ENCODE assay signal across 18 cellular contexts in the genomic region with DNA sequence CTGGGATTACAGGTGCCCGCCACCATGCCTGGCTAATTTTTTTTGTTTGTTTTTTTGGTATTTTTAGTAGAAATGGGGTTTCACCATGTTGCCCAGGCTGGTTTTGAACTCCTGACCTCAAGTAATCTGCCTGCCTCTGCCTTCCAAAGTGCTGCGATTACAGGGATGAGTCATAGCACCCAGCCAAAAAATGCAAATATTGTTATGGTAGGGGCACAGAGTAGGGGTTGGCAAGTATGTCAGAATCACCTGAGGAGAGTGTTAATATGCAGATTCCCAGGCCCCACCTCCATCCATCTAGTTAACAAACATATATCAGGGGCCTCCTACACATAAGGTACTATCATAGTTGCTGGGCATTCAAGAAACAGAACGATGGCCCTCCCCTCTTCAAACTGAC. TPM values are rescaled to one million over a fixed set of nuclear protein-coding genes. Genes with fewer than 3 reads are reported as not detected.
DNase-seq lines count a peak whose midpoint lies in the region; ATAC-seq lines count a peak whose summit lies in the region.
"Had no signal": no experiment of that assay in that cellular context is flagged by ENCODE, and none has a peak within 500 bp of the region (broad histone marks: within the 10 kb centered on the region; RNA-seq: fewer than 3 reads in every experiment).

No MANE protein-coding gene starts in this region.

- no peaks in the 10 kb centered on the region for H3K27me3 ChIP-seq in CD8-positive, alpha-beta memory T cell (ENCODE audit: insufficient read depth, low read length, poor library complexity, severe bottlenecking)
- H3K27me3 ChIP-seq: BLaER1 treated with 17β-estradiol and CSF1 and Interleukin-3, amounts not matched to agents 10 nM and 100 nM had no signal

- peaks cover 23% of the 10 kb centered on the region for H3K4me1 ChIP-seq in CD8-positive, alpha-beta memory T cell (ENCODE audit: insufficient read depth, low read length)

- DNase-seq in activated naive CD4-positive, alpha-beta T cell treated with anti-CD3 and anti-CD28 coated beads, Interleukin-2, amount 10 ng/mL, durations not matched to agents 7 days and 5 days, result no peak
- DNase-seq in activated naive CD4-positive, alpha-beta T cell treated with Interleukin-2 at 50 U/mL for 16 hours, result no peak
- DNase-seq in CD8-positive, alpha-beta memory T cell, result no peak
- no peak for DNase-seq in stimulated activated naive B cell treated with anti-CD40 and anti-IgM and Interleukin-4, amounts not matched to agents 10 μg/mL and 1 μg/mL and 100 μg/mL, for 72 hours
- DNase-seq in NCI-H2029 (lab: John Stamatoyannopoulos, UW) (no peak), NCI-H510A treated with DMSO at 0.1 percent for 48 hours (lab: John Stamatoyannopoulos, UW) (no peak)
- DNase-seq: DMS79 treated with DMSO at 0.1 percent for 48 hours; NCI-H1092 treated with DMSO at 0.1 percent for 48 hours; NCI-H146; NCI-H2081; NCI-H2171 treated with DMSO at 0.1 percent for 48 hours; NCI-H446 treated with DMSO at 0.1 percent for 48 hours; NK-92 treated with Interleukin-12 subunit alpha and Interleukin-12 subunit beta, amount 100 ng/mL, for 24 hours had no signal

- CTCF ChIA-PET in activated naive CD4-positive, alpha-beta T cell treated with anti-CD3 and anti-CD28 coated beads, Interleukin-2, amount 10 ng/mL, durations not matched to agents 7 days and 5 days (lab: Charles Lee), result no interaction called here
- CTCF ChIA-PET in CD8-positive, alpha-beta memory T cell (lab: Charles Lee), result no interaction called here

- H3K4me3 ChIP-seq in CD8-positive, alpha-beta memory T cell (ENCODE audit: low read length), result no peak overlapping the region
- H3K4me3 ChIP-seq: BLaER1 treated with 17β-estradiol and CSF1 and Interleukin-3, amounts not matched to agents 10 nM and 100 nM had no signal

- no peaks in the 10 kb centered on the region for H3K27me3 Mint-ChIP-seq in activated naive CD4-positive, alpha-beta T cell treated with anti-CD3 and anti-CD28 coated beads, Interleukin-2, amount 10 ng/mL, durations not matched to agents 7 days and 5 days
- no peaks in the 10 kb centered on the region for H3K27me3 Mint-ChIP-seq in CD8-positive, alpha-beta memory T cell
- no peaks in the 10 kb centered on the region for H3K27me3 Mint-ChIP-seq in activated T-helper 17 cell treated with anti-CD3 and anti-CD28 coated beads, Interleukin-2, amount 50 U/mL, for 72 hours
- no peaks in the 10 kb centered on the region for H3K27me3 Mint-ChIP-seq in stimulated activated naive B cell treated with anti-CD40 and anti-IgM and Interleukin-4, amounts not matched to agents 10 μg/mL and 1 μg/mL and 100 μg/mL, for 72 hours

- H3K4me3 Mint-ChIP-seq in activated naive CD4-positive, alpha-beta T cell treated with anti-CD3 and anti-CD28 coated beads, Interleukin-2, amount 10 ng/mL, durations not matched to agents 7 days and 5 days, result no peak overlapping the region
- H3K4me3 Mint-ChIP-seq in CD8-positive, alpha-beta memory T cell, result no peak overlapping the region
- no peak overlapping the region for H3K4me3 Mint-ChIP-seq in activated T-helper 17 cell treated with anti-CD3 and anti-CD28 coated beads, Interleukin-2, amount 50 U/mL, for 72 hours
- H3K4me3 Mint-ChIP-seq in stimulated activated naive B cell treated with anti-CD40 and anti-IgM and Interleukin-4, amounts not matched to agents 10 μg/mL and 1 μg/mL and 100 μg/mL, for 72 hours, result no peak overlapping the region

- H3K4me1 Mint-ChIP-seq in activated naive CD4-positive, alpha-beta T cell treated with anti-CD3 and anti-CD28 coated beads, Interleukin-2, amount 10 ng/mL, durations not matched to agents 7 days and 5 days, result peaks cover 42% of the 10 kb centered on the region
- peaks cover 43 to 56% (median 53%) of the 10 kb centered on the region in 3 donors for H3K4me1 Mint-ChIP-seq in CD8-positive, alpha-beta memory T cell
- H3K4me1 Mint-ChIP-seq in activated T-helper 17 cell treated with anti-CD3 and anti-CD28 coated beads, Interleukin-2, amount 50 U/mL, for 72 hours, result peaks cover 41% of the 10 kb centered on the region
- peaks cover 22 to 40% of the 10 kb centered on the region in 2 donors for H3K4me1 Mint-ChIP-seq in stimulated activated naive B cell treated with anti-CD40 and anti-IgM and Interleukin-4, amounts not matched to agents 10 μg/mL and 1 μg/mL and 100 μg/mL, for 72 hours

- POLR2A ChIA-PET in CD8-positive, alpha-beta memory T cell (lab: Charles Lee), result no interaction called here

- H3K36me3 ChIP-seq in CD8-positive, alpha-beta memory T cell (ENCODE audit: insufficient read depth, low read length), result peaks cover 20% of the 10 kb centered on the region

- peaks cover 67% of the 10 kb centered on the region for H3K36me3 Mint-ChIP-seq in activated naive CD4-positive, alpha-beta T cell treated with anti-CD3 and anti-CD28 coated beads, Interleukin-2, amount 10 ng/mL, durations not matched to agents 7 days and 5 days
- H3K36me3 Mint-ChIP-seq in CD8-positive, alpha-beta memory T cell, result peaks cover 22 to 54% (median 23%) of the 10 kb centered on the region in 3 donors
- peaks cover 65% of the 10 kb centered on the region for H3K36me3 Mint-ChIP-seq in activated T-helper 17 cell treated with anti-CD3 and anti-CD28 coated beads, Interleukin-2, amount 50 U/mL, for 72 hours (ENCODE audit: low read depth)
- H3K36me3 Mint-ChIP-seq in stimulated activated naive B cell treated with anti-CD40 and anti-IgM and Interleukin-4, amounts not matched to agents 10 μg/mL and 1 μg/mL and 100 μg/mL, for 72 hours, result peaks cover 46 to 53% of the 10 kb centered on the region in 2 donors

- ATAC-seq in activated T-helper 17 cell treated with anti-CD3 and anti-CD28 coated beads, Interleukin-2, amount 50 U/mL, for 72 hours (replicated peaks), result no peak
- ATAC-seq in stimulated activated naive B cell treated with anti-CD40 and anti-IgM and Interleukin-4, amounts not matched to agents 10 μg/mL and 1 μg/mL and 100 μg/mL, for 72 hours (replicated peaks), result peak; percentile 58 to 60
- ATAC-seq: Right ventricle myocardium inferior had no signal

- H3K27ac ChIP-seq in CD8-positive, alpha-beta memory T cell (ENCODE audit: low read depth, low read length), result no peak overlapping the region
- H3K27ac ChIP-seq: BLaER1 treated with 17β-estradiol and CSF1 and Interleukin-3, amounts not matched to agents 10 nM and 100 nM had no signal

- H3K27ac Mint-ChIP-seq in activated naive CD4-positive, alpha-beta T cell treated with anti-CD3 and anti-CD28 coated beads, Interleukin-2, amount 10 ng/mL, durations not matched to agents 7 days and 5 days, result peak overlapping the region; percentile 76
- peak overlapping the region in 5 of 8 donors; percentile 20 to 88 (median 53) for H3K27ac Mint-ChIP-seq in CD8-positive, alpha-beta memory T cell
- peak overlapping the region; percentile 63 for H3K27ac Mint-ChIP-seq in activated T-helper 17 cell treated with anti-CD3 and anti-CD28 coated beads, Interleukin-2, amount 50 U/mL, for 72 hours
- peak overlapping the region; percentile 62 for H3K27ac Mint-ChIP-seq in stimulated activated naive B cell treated with anti-CD40 and anti-IgM and Interleukin-4, amounts not matched to agents 10 μg/mL and 1 μg/mL and 100 μg/mL, for 72 hours

- peaks cover 8% of the 10 kb centered on the region for H3K9me3 ChIP-seq in CD8-positive, alpha-beta memory T cell (ENCODE audit: low read length)

- H3K9me3 Mint-ChIP-seq in activated naive CD4-positive, alpha-beta T cell treated with anti-CD3 and anti-CD28 coated beads, Interleukin-2, amount 10 ng/mL, durations not matched to agents 7 days and 5 days, result peaks cover 16% of the 10 kb centered on the region
- H3K9me3 Mint-ChIP-seq in CD8-positive, alpha-beta memory T cell, result peaks cover 0 to 5% (median 4%) of the 10 kb centered on the region in 5 donors
- no peaks in the 10 kb centered on the region for H3K9me3 Mint-ChIP-seq in activated T-helper 17 cell treated with anti-CD3 and anti-CD28 coated beads, Interleukin-2, amount 50 U/mL, for 72 hours
- H3K9me3 Mint-ChIP-seq in stimulated activated naive B cell treated with anti-CD40 and anti-IgM and Interleukin-4, amounts not matched to agents 10 μg/mL and 1 μg/mL and 100 μg/mL, for 72 hours, result peaks cover 2 to 12% of the 10 kb centered on the region in 2 donors

RNA-seq across cellular contexts. Expression of gene VAV1, which starts 44.7 kb away (rescaled TPM):
- total RNA-seq in CD8-positive, alpha-beta memory T cell, result 10 to 100 TPM; 51.9 to 52.9 TPM
- polyA plus RNA-seq in CD8-positive, alpha-beta memory T cell, result 28.4 TPM
- 100 to 1,000 TPM; 110 to 114 TPM for total RNA-seq in activated T-helper 17 cell treated with anti-CD3 and anti-CD28 coated beads, Interleukin-2, amount 50 U/mL, for 72 hours
- total RNA-seq: LHCN-M2 had no signal

RNA-seq across cellular contexts. Expression of gene SH2D3A, which starts 49.9 kb away (rescaled TPM):
- total RNA-seq in CD8-positive, alpha-beta memory T cell, result 10 to 100 TPM; 21.3 TPM
- polyA plus RNA-seq in CD8-positive, alpha-beta memory T cell, result 40.6 TPM
- 10 to 100 TPM; 21.1 to 21.2 TPM for total RNA-seq in activated T-helper 17 cell treated with anti-CD3 and anti-CD28 coated beads, Interleukin-2, amount 50 U/mL, for 72 hours
- total RNA-seq: H4, LHCN-M2, Right ventricle myocardium inferior had no signal
